1 cellular context compared by ENCODE assay signal in genomic region chr6:151616091-151616513, GRCh38.
TF ChIP-seq lines count a peak whose summit lies in the region.

No MANE protein-coding gene starts in this region.

TF ChIP-seq in HepG2, 621 proteins besides CTCF, POLR2A, EP300 and RAD21 (continued from another document):
- peak; percentile 58; the same call in 1 of the 2 replicates for TF ChIP-seq ARID5B (CRISPR knock-in tag; IDR thresholded peaks at IDR 0.05)
- TF ChIP-seq ZNF644 (CRISPR knock-in tag; IDR thresholded peaks at IDR 0.05; ENCODE audit: low read depth) = peak; percentile 87
- TF ChIP-seq EHMT2 (IDR thresholded peaks at IDR 0.05; ENCODE audit: borderline replicate concordance, low read depth, low read length) = peak; percentile 75; the same call in 1 of the 2 replicates
- TF ChIP-seq ZNF362 (CRISPR knock-in tag; IDR thresholded peaks at IDR 0.05; ENCODE audit: borderline replicate concordance) = peak; percentile 95
- TF ChIP-seq SMC3 (IDR thresholded peaks at IDR 0.05; ENCODE audit: low read length) = no peak; the same call in 1 of the 2 replicates
- TF ChIP-seq ESRRA (CRISPR knock-in tag; IDR thresholded peaks at IDR 0.05; ENCODE audit: low read depth) = peak; percentile 93
- no peak for TF ChIP-seq ZKSCAN8 (CRISPR knock-in tag; IDR thresholded peaks at IDR 0.05; ENCODE audit: borderline replicate concordance)
- no peak for TF ChIP-seq ZNF674 (CRISPR knock-in tag; IDR thresholded peaks at IDR 0.05; ENCODE audit: low read depth)
- 0 out of 2 replicates have a peak, but pooled peaks have one; percentile 43 for TF ChIP-seq ZNF784 (CRISPR knock-in tag; IDR thresholded peaks at IDR 0.05; ENCODE audit: borderline replicate concordance)
- no peak for TF ChIP-seq ARNTL (CRISPR knock-in tag; IDR thresholded peaks at IDR 0.05)
- 0 out of 2 replicates have a peak, but pooled peaks have one; percentile 12 for TF ChIP-seq ZNF766 (CRISPR knock-in tag; IDR thresholded peaks at IDR 0.05; ENCODE audit: borderline replicate concordance)
- TF ChIP-seq ZMYM2 (CRISPR knock-in tag; IDR thresholded peaks at IDR 0.05) = peak; percentile 68; the same call in 1 of the 2 replicates
- 0 out of 2 replicates have a peak, but pooled peaks have one; percentile 17 for TF ChIP-seq FOXO4 (CRISPR knock-in tag; conservative IDR thresholded peaks at IDR 0.05)
- TF ChIP-seq SOX5 (CRISPR knock-in tag; IDR thresholded peaks at IDR 0.05; ENCODE audit: borderline replicate concordance) = peak; percentile 69
- no peak for TF ChIP-seq NBN (conservative IDR thresholded peaks at IDR 0.05)
- peak; percentile 73 for TF ChIP-seq ZNF501 (CRISPR knock-in tag; IDR thresholded peaks at IDR 0.05)
- TF ChIP-seq HNF4G (IDR thresholded peaks at IDR 0.05; ENCODE audit: borderline replicate concordance, low read depth, low read length) = peak; percentile 67
- TF ChIP-seq HNF4G (CRISPR knock-in tag; IDR thresholded peaks at IDR 0.05; ENCODE audit: borderline replicate concordance, low read depth) = peak; percentile 52; the same call in 1 of the 2 replicates
- peak; percentile 30; the same call in 1 of the 2 replicates for TF ChIP-seq HDAC2 (CRISPR knock-in tag; IDR thresholded peaks at IDR 0.05)
- no peak for TF ChIP-seq ZNF670 (CRISPR knock-in tag; IDR thresholded peaks at IDR 0.05; ENCODE audit: borderline replicate concordance)
- TF ChIP-seq ELF1 (CRISPR knock-in tag; IDR thresholded peaks at IDR 0.05) = no peak
- no peak for TF ChIP-seq ZSCAN21 (CRISPR knock-in tag; IDR thresholded peaks at IDR 0.05; ENCODE audit: borderline replicate concordance)
- peak; percentile 83 for TF ChIP-seq ZMYM4 (CRISPR knock-in tag; IDR thresholded peaks at IDR 0.05)
- TF ChIP-seq ZNF792 (CRISPR knock-in tag; IDR thresholded peaks at IDR 0.05) = peak; percentile 33; the same call in 1 of the 2 replicates
- peak; percentile 93 for TF ChIP-seq HNF4A (CRISPR knock-in tag; IDR thresholded peaks at IDR 0.05)
- no peak for TF ChIP-seq THAP11 (CRISPR knock-in tag; IDR thresholded peaks at IDR 0.05)
- no peak for TF ChIP-seq ZSCAN31 (CRISPR knock-in tag; IDR thresholded peaks at IDR 0.05; ENCODE audit: low read depth)
- TF ChIP-seq SRSF4 (IDR thresholded peaks at IDR 0.05; ENCODE audit: low read depth, low read length, poor library complexity, severe bottlenecking) = no peak
- TF ChIP-seq CERS6 (CRISPR knock-in tag; IDR thresholded peaks at IDR 0.05) = no peak
- TF ChIP-seq SIX1 (CRISPR knock-in tag; IDR thresholded peaks at IDR 0.05; ENCODE audit: borderline replicate concordance) = no peak
- TF ChIP-seq ELF3 (CRISPR knock-in tag; IDR thresholded peaks at IDR 0.05) = peak; percentile 44; the same call in 1 of the 2 replicates
- TF ChIP-seq RARA (CRISPR knock-in tag; IDR thresholded peaks at IDR 0.05) = peak; percentile 61
- no peak for TF ChIP-seq RBM39 (IDR thresholded peaks at IDR 0.05; ENCODE audit: low read depth, low read length, poor library complexity, severe bottlenecking)
- peak; percentile 55; the same call in 1 of the 2 replicates for TF ChIP-seq GATAD2A (CRISPR knock-in tag; IDR thresholded peaks at IDR 0.05)
- no peak for TF ChIP-seq HOXA9 (CRISPR knock-in tag; IDR thresholded peaks at IDR 0.05; ENCODE audit: borderline replicate concordance)
- 0 out of 2 replicates have a peak, but pooled peaks have one; percentile 22 for TF ChIP-seq ATF1 (CRISPR knock-in tag; IDR thresholded peaks at IDR 0.05)
- TF ChIP-seq PAXIP1 (CRISPR knock-in tag; conservative IDR thresholded peaks at IDR 0.05) = peak; percentile 80
- TF ChIP-seq ZBTB10 (CRISPR knock-in tag; IDR thresholded peaks at IDR 0.05; ENCODE audit: borderline replicate concordance) = no peak
- 0 out of 2 replicates have a peak, but pooled peaks have one; percentile 25 for TF ChIP-seq HDAC1 (CRISPR knock-in tag; IDR thresholded peaks at IDR 0.05)
